9 cellular contexts compared by ENCODE assay signal in genomic region chr7:22730921-22731654, GRCh38. TPM values are rescaled to one million over a fixed set of nuclear protein-coding genes. Genes with fewer than 3 reads are reported as not detected.
DNase-seq lines count a peak whose midpoint lies in the region; ATAC-seq and TF ChIP-seq lines count a peak whose summit lies in the region.
"Had no signal": no experiment of that assay in that cellular context is flagged by ENCODE, and none has a peak within 500 bp of the region (broad histone marks: within the 10 kb centered on the region; RNA-seq: fewer than 3 reads in every experiment).

No MANE protein-coding gene starts in this region.

- peaks cover 29% of the 10 kb centered on the region for H3K4me1 Mint-ChIP-seq in MCF 10A (ENCODE audit: insufficient read depth, unreplicated experiment)
- peaks cover 25 to 49% (median 36%) of the 10 kb centered on the region in 3 donors for H3K4me1 Mint-ChIP-seq in naive B cell

- peak overlapping the region; percentile 75 for H3K27ac Mint-ChIP-seq in MCF 10A (ENCODE audit: low read depth, unreplicated experiment)
- peak overlapping the region in 5 of 6 donors; percentile 63 to 90 (median 80) for H3K27ac Mint-ChIP-seq in naive B cell

- TF ChIP-seq CTCF in MCF 10A (IDR thresholded peaks at IDR 0.05; ENCODE audit: unreplicated experiment), result no peak

- H3K9me3 Mint-ChIP-seq in MCF 10A (ENCODE audit: unreplicated experiment) (no peaks in the 10 kb centered on the region), naive B cell (peaks cover 0 to 2% (median 0%) of the 10 kb centered on the region in 7 donors)

- intact Hi-C loops in MCF 10A (cut with micrococcal nuclease), result loop anchor here (1.0 kb wide), 1 partner anchor 324 kb away; no protein-coding TSS in a partner anchor

- no peaks in the 10 kb centered on the region for H3K27me3 Mint-ChIP-seq in MCF 10A (ENCODE audit: insufficient read depth, unreplicated experiment)
- H3K27me3 Mint-ChIP-seq in naive B cell, result peaks cover 5 to 18% (median 11%) of the 10 kb centered on the region in 3 donors

- no peak for ATAC-seq in naive B cell (ENCODE audit: low read depth in 2 of 2)
- ATAC-seq in GM21526 (IDR thresholded peaks at IDR 0.05; ENCODE audit: low FRiP score, unreplicated experiment), result no peak
- ATAC-seq: upper lobe of right lung had no signal

- DNase-seq in ELR (ENCODE audit: low read depth), result peak; percentile 97
- DNase-seq in NCI-H460 (ENCODE audit: extremely low read depth, low read depth), result peak; percentile 65
- peak; percentile 87 for DNase-seq in MCF 10A (ENCODE audit: unreplicated experiment)
- no peak for DNase-seq in naive B cell
- no peak for DNase-seq in NCI-H748 treated with DMSO at 0.1 percent for 48 hours (lab: John Stamatoyannopoulos, UW)
- DNase-seq in NCI-H1105 (lab: John Stamatoyannopoulos, UW), result no peak
- DNase-seq: effector CD8-positive, alpha-beta T cell; upper lobe of right lung had no signal

- POLR2A ChIA-PET in MCF 10A (lab: Yijun Ruan, JAX), result interaction anchor here (0.7 to 2.8 kb wide), 3 partner anchors 15 to 298 kb away, joined by 3 to 19 read pairs (median 4); no protein-coding TSS in a partner anchor

- peaks cover 5% of the 10 kb centered on the region for H3K36me3 Mint-ChIP-seq in MCF 10A (ENCODE audit: insufficient read depth, unreplicated experiment)
- H3K36me3 Mint-ChIP-seq in naive B cell, result peaks cover 11 to 15% of the 10 kb centered on the region in 2 donors

- BruUV-seq in MCF 10A (replicated peaks; lab: Mats Ljungman, UMichigan), result no TSS peak

- CTCF ChIA-PET in MCF 10A (lab: Yijun Ruan, JAX), result interaction anchor here (0.6 to 16.9 kb wide), 9 partner anchors 34 to 700 kb away, joined by 3 to 544 read pairs (median 3); no protein-coding TSS in a partner anchor

- peak overlapping the region; percentile 71 for H3K4me3 Mint-ChIP-seq in MCF 10A (ENCODE audit: unreplicated experiment)
- H3K4me3 Mint-ChIP-seq in naive B cell, result peak overlapping the region; percentile 4 to 78 (median 34)

RNA-seq across cellular contexts. Expression of gene IL6, which starts 4.1 kb away (rescaled TPM):
- total RNA-seq in NCI-H460 (2014; rRNA removed; shearing (Covaris generic)), result 207 and 227 TPM in 2 replicates
- 86.2 and 111 TPM in 2 replicates for polyA plus RNA-seq in NCI-H460 (2014; cell fraction: nucleus; rRNA removed)
- 13.8 and 22.0 TPM in 2 replicates for total RNA-seq in MCF 10A (2022)
- 10 to 100 TPM in 3 of 6 donors, 1 to 10 TPM in 3; 6.1 to 35.9 (median 9.4) TPM for polyA plus RNA-seq in naive B cell (ENCODE audit: low read depth in 6 of 6)

Comparison
In these comparisons a context has a peak if more than half of its experiments do, and no peak if none do; other contexts are left out.
1. DNase-seq: peak in ELR (single experiment), NCI-H460 (single experiment) and MCF 10A (single experiment); none in naive B cell (single experiment), NCI-H748 treated with DMSO at 0.1 percent for 48 hours (single experiment) and NCI-H1105 (single experiment).